ENCODE assay signal across 1 cellular context in genomic region chr2:219177594-219178376, GRCh38.
TF ChIP-seq lines count a peak whose summit lies in the region.

Gene RETREG2 (plus strand): TSS chr2:219178275. CDS start chr2:219178353, 78 bp downstream.

TF ChIP-seq in HepG2, 621 proteins besides CTCF, POLR2A, EP300 and RAD21 (continued from another document and continues in another):
- TF ChIP-seq ONECUT2 (CRISPR knock-in tag; IDR thresholded peaks at IDR 0.05), result no peak
- TF ChIP-seq ZBTB7B (CRISPR knock-in tag; IDR thresholded peaks at IDR 0.05), result no peak
- peak; percentile 95 for TF ChIP-seq ZNF318 (CRISPR knock-in tag; IDR thresholded peaks at IDR 0.05)
- TF ChIP-seq ZNF562 (CRISPR knock-in tag; IDR thresholded peaks at IDR 0.05; ENCODE audit: borderline replicate concordance), result no peak
- no peak for TF ChIP-seq NFE2L1 (CRISPR knock-in tag; IDR thresholded peaks at IDR 0.05; ENCODE audit: borderline replicate concordance)
- peak; percentile 39; the same call in 1 of the 2 replicates for TF ChIP-seq ZNF430 (CRISPR knock-in tag; IDR thresholded peaks at IDR 0.05)
- TF ChIP-seq ZFP62 (CRISPR knock-in tag; IDR thresholded peaks at IDR 0.05), result 0 out of 2 replicates have a peak, but pooled peaks have one; percentile 43
- no peak for TF ChIP-seq ZNF841 (CRISPR knock-in tag; IDR thresholded peaks at IDR 0.05; ENCODE audit: borderline replicate concordance)
- no peak; the same call in 1 of the 2 replicates for TF ChIP-seq ZNF460 (CRISPR knock-in tag; IDR thresholded peaks at IDR 0.05; ENCODE audit: borderline replicate concordance)
- TF ChIP-seq ZNF629 (CRISPR knock-in tag; conservative IDR thresholded peaks at IDR 0.05), result no peak
- TF ChIP-seq ZFAT (CRISPR knock-in tag; conservative IDR thresholded peaks at IDR 0.05), result 0 out of 2 replicates have a peak, but pooled peaks have one; percentile 35
- TF ChIP-seq RBAK (CRISPR knock-in tag; IDR thresholded peaks at IDR 0.05), result no peak
- no peak; the same call in 1 of the 2 replicates for TF ChIP-seq ZNF296 (CRISPR knock-in tag; conservative IDR thresholded peaks at IDR 0.05)
- no peak for TF ChIP-seq DPF2 (CRISPR knock-in tag; IDR thresholded peaks at IDR 0.05; ENCODE audit: borderline replicate concordance, low read depth)
- no peak for TF ChIP-seq JARID2 (CRISPR knock-in tag; IDR thresholded peaks at IDR 0.05; ENCODE audit: insufficient replicate concordance)
- no peak for TF ChIP-seq RFXANK (CRISPR knock-in tag; IDR thresholded peaks at IDR 0.05)
- TF ChIP-seq THYN1 (CRISPR knock-in tag; IDR thresholded peaks at IDR 0.05; ENCODE audit: borderline replicate concordance, low read depth), result no peak
- TF ChIP-seq HMGXB3 (CRISPR knock-in tag; IDR thresholded peaks at IDR 0.05; ENCODE audit: borderline replicate concordance), result no peak
- TF ChIP-seq ZNF354B (CRISPR knock-in tag; IDR thresholded peaks at IDR 0.05), result no peak
- peak; percentile 29; the same call in 1 of the 2 replicates for TF ChIP-seq ZBTB44 (CRISPR knock-in tag; IDR thresholded peaks at IDR 0.05)
- TF ChIP-seq SRY (CRISPR knock-in tag; IDR thresholded peaks at IDR 0.05), result peak; percentile 48; the same call in 1 of the 2 replicates
- no peak for TF ChIP-seq E2F2 (CRISPR knock-in tag; IDR thresholded peaks at IDR 0.05; ENCODE audit: borderline replicate concordance)
- TF ChIP-seq GMEB1 (CRISPR knock-in tag; IDR thresholded peaks at IDR 0.05; ENCODE audit: borderline replicate concordance), result peak; percentile 62; the same call in 1 of the 2 replicates
- no peak for TF ChIP-seq JUNB (CRISPR knock-in tag; IDR thresholded peaks at IDR 0.05; ENCODE audit: borderline replicate concordance)
- TF ChIP-seq ZNF784 (CRISPR knock-in tag; IDR thresholded peaks at IDR 0.05; ENCODE audit: borderline replicate concordance), result no peak
- no peak for TF ChIP-seq ZNF737 (CRISPR knock-in tag; IDR thresholded peaks at IDR 0.05; ENCODE audit: borderline replicate concordance)
- TF ChIP-seq KDM5B (CRISPR knock-in tag; IDR thresholded peaks at IDR 0.05; ENCODE audit: borderline replicate concordance), result peak; percentile 85; the same call in 1 of the 2 replicates
- peak; percentile 40; the same call in 1 of the 2 replicates for TF ChIP-seq MIER2 (CRISPR knock-in tag; IDR thresholded peaks at IDR 0.05)
- TF ChIP-seq ZBED4 (CRISPR knock-in tag; IDR thresholded peaks at IDR 0.05; ENCODE audit: borderline replicate concordance), result peak; percentile 67; the same call in 1 of the 2 replicates
- no peak for TF ChIP-seq ZNF180 (CRISPR knock-in tag; IDR thresholded peaks at IDR 0.05; ENCODE audit: borderline replicate concordance, low read depth)
- TF ChIP-seq KLF15 (CRISPR knock-in tag; IDR thresholded peaks at IDR 0.05; ENCODE audit: borderline replicate concordance), result no peak; the same call in 1 of the 2 replicates
- TF ChIP-seq ZNF138 (CRISPR knock-in tag; IDR thresholded peaks at IDR 0.05; ENCODE audit: low read depth), result peak; percentile 91; the same call in 1 of the 2 replicates
- TF ChIP-seq CREM (IDR thresholded peaks at IDR 0.05), result no peak; the same call in 1 of the 2 replicates
- TF ChIP-seq CREM (CRISPR knock-in tag; IDR thresholded peaks at IDR 0.05), result no peak
- TF ChIP-seq FOXA3 (CRISPR knock-in tag; IDR thresholded peaks at IDR 0.05), result peak; percentile 89
